ENCODE assay signal across 38 cellular contexts in genomic region chr21:33114276-33114675, GRCh38. TPM values are rescaled to one million over a fixed set of nuclear protein-coding genes. Genes with fewer than 3 reads are reported as not detected.
"Had no signal": no experiment of that assay in that cellular context is flagged by ENCODE, and none has a peak within 500 bp of the region (broad histone marks: within the 10 kb centered on the region; RNA-seq: fewer than 3 reads in every experiment).

No MANE protein-coding gene starts in this region.

- DNase-seq: Karpas-422, Kasumi-1, KG1, MG63, MM.1S, MV-4-11, NCI-H1048, NCI-H1092, NCI-H1092 treated with DMSO at 0.1 percent for 48 hours, NCI-H1105, NCI-H1105 treated with DMSO at 0.1 percent for 48 hours, NCI-H1417, NCI-H1417 treated with DMSO at 0.1 percent for 48 hours, NCI-H1436, NCI-H1436 treated with DMSO at 0.1 percent for 48 hours, NCI-H146, NCI-H1694, NCI-H1694 treated with DMSO at 0.1 percent for 48 hours, NCI-H187, NCI-H187 treated with DMSO at 0.1 percent for 48 hours, NCI-H1930, NCI-H2029, NCI-H2029 treated with DMSO at 0.1 percent for 48 hours, NCI-H2081, NCI-H2081 treated with DMSO at 0.1 percent for 48 hours, NCI-H2107, NCI-H2171, NCI-H2171 treated with DMSO at 0.1 percent for 48 hours, NCI-H2227 treated with DMSO at 0.1 percent for 48 hours, NCI-H226, NCI-H345, NCI-H446, NCI-H446 treated with DMSO at 0.1 percent for 48 hours had no signal

- H3K36me3 ChIP-seq: MG63 had no signal

- H3K4me3 ChIP-seq: MG63 had no signal

- H3K4me2 ChIP-seq: KMS-11 had no signal

- H3K9me3 ChIP-seq: MG63 had no signal

RNA-seq across cellular contexts. Expression of gene OLIG1, which starts 44.3 kb away (rescaled TPM):
- total RNA-seq: LHCN-M2, M059J, MCF 10A, NCI-H460 had no signal
